17 cellular contexts compared by ENCODE assay signal in genomic region chr3:39021465-39022274, GRCh38. TPM values are rescaled to one million over a fixed set of nuclear protein-coding genes. Genes with fewer than 3 reads are reported as not detected.
"Had no signal": no experiment of that assay in that cellular context is flagged by ENCODE, and none has a peak within 500 bp of the region (broad histone marks: within the 10 kb centered on the region; RNA-seq: fewer than 3 reads in every experiment).

No MANE protein-coding gene starts in this region.

- H3K4me3 ChIP-seq: upper lobe of left lung had no signal

- H3K9me3 ChIP-seq: upper lobe of left lung had no signal

- ATAC-seq: activated T-cell treated with anti-CD3 and anti-CD28 coated beads, Interleukin-2, amount 50 U/mL, for 72 hours; sciatic nerve; stimulated activated naive CD8-positive, alpha-beta T cell treated with anti-CD3 and anti-CD28 coated beads, Interleukin-15, Interleukin-2, amounts not matched to agents 100 U/mL and 50 U/mL, for 24 hours had no signal

- H3K4me1 Mint-ChIP-seq: activated B cell treated with CpG ODN at 0.5 μM for 24 hours, neural crest cell had no signal

- H3K27me3 ChIP-seq: upper lobe of left lung had no signal

- H3K27ac ChIP-seq: upper lobe of left lung had no signal

- H3K27ac Mint-ChIP-seq: activated B cell treated with CpG ODN at 0.5 μM for 24 hours; activated CD8-positive, alpha-beta T cell treated with anti-CD3 and anti-CD28 coated beads for 36 hours; activated T-cell treated with anti-CD3 and anti-CD28 coated beads, Interleukin-2, amount 50 U/mL, for 72 hours had no signal

- H3K36me3 ChIP-seq: upper lobe of left lung had no signal

- DNase-seq: activated B cell treated with CpG ODN at 0.5 μM for 24 hours; activated CD4-positive, alpha-beta T cell treated with anti-CD3 and anti-CD28 coated beads for 48 hours; activated CD8-positive, alpha-beta memory T cell treated with anti-CD3 and anti-CD28 coated beads, Interleukin-2, amount 50 U/mL, for 4 hours; activated gamma-delta T cell; activated T-cell treated with anti-CD3 and anti-CD28 coated beads, Interleukin-2, amount 50 U/mL, for 72 hours; aorta; cortex of kidney; effector CD4-positive, alpha-beta T cell; foreskin fibroblast; kidney glomerular epithelial cell; midbrain; stimulated activated naive CD8-positive, alpha-beta T cell treated with anti-CD3 and anti-CD28 coated beads, Interleukin-15, Interleukin-2, amounts not matched to agents 100 U/mL and 50 U/mL, for 24 hours; upper lobe of left lung had no signal

- H3K4me3 Mint-ChIP-seq: activated B cell treated with CpG ODN at 0.5 μM for 24 hours; activated CD8-positive, alpha-beta T cell treated with anti-CD3 and anti-CD28 coated beads for 36 hours; activated T-cell treated with anti-CD3 and anti-CD28 coated beads, Interleukin-2, amount 50 U/mL, for 72 hours; neural crest cell had no signal

- H3K4me1 ChIP-seq: upper lobe of left lung had no signal

- H3K9me3 Mint-ChIP-seq: activated B cell treated with CpG ODN at 0.5 μM for 24 hours; activated CD8-positive, alpha-beta T cell treated with anti-CD3 and anti-CD28 coated beads for 36 hours; activated T-cell treated with anti-CD3 and anti-CD28 coated beads, Interleukin-2, amount 50 U/mL, for 72 hours; neural crest cell had no signal

RNA-seq across cellular contexts. Expression of gene SCN11A, which starts 30.1 kb away (rescaled TPM):
- total RNA-seq: activated CD8-positive, alpha-beta T cell treated with anti-CD3 and anti-CD28 coated beads for 36 hours; osteoblast had no signal
- polyA plus RNA-seq: aorta had no signal
